ENCODE assay signal across 25 cellular contexts in genomic region chr11:2273771-2274170, GRCh38. TPM values are rescaled to one million over a fixed set of nuclear protein-coding genes. Genes with fewer than 3 reads are reported as not detected.
DNase-seq lines count a peak whose midpoint lies in the region; ATAC-seq, FAIRE-seq and TF ChIP-seq lines count a peak whose summit lies in the region.
"Had no signal": no experiment of that assay in that cellular context is flagged by ENCODE, and none has a peak within 500 bp of the region (broad histone marks: within the 10 kb centered on the region; RNA-seq: fewer than 3 reads in every experiment).

No MANE protein-coding gene starts in this region.

- no TSS peak for BruUV-seq in PC-3 (replicated peaks; lab: Mats Ljungman, UMichigan)

- CTCF ChIA-PET in PC-3 (lab: Charles Lee), result no interaction called here

- no peak for FAIRE-seq in bronchial epithelial cell (lab: Jason Lieb, UNC)
- FAIRE-seq: GM12891 had no signal

- WGBS in sigmoid colon, 2 donors, result 91% methylated on average over 12 of the region's 12 CpGs

- no peak for TF ChIP-seq POLR2A in sigmoid colon (IDR thresholded peaks at IDR 0.05)

- no peaks in the 10 kb centered on the region for H3F3A ChIP-seq in PC-3 (ENCODE audit: low read length, unreplicated experiment)

- H3K9me3 ChIP-seq in PC-3 (ENCODE audit: low read length), result no peaks in the 10 kb centered on the region
- no peaks in the 10 kb centered on the region for H3K9me3 ChIP-seq in sigmoid colon

- no peak overlapping the region for H3K9ac ChIP-seq in PC-3 (ENCODE audit: low read length)
- H3K9ac ChIP-seq: BLaER1 treated with 17β-estradiol and CSF1 and Interleukin-3, amounts not matched to agents 10 nM and 100 nM; KMS-11 had no signal

- H3K4me1 ChIP-seq in PC-3 (ENCODE audit: insufficient read depth, low read length), result no peaks in the 10 kb centered on the region; the same call in 1 of the 2 replicates
- peaks cover 0 to 26% (median 25%) of the 10 kb centered on the region in 4 donors for H3K4me1 ChIP-seq in sigmoid colon

- H3K27me3 ChIP-seq in PC-3 (ENCODE audit: low read length) (0 out of 2 replicates have a peak, but pooled peaks cover 8% of the 10 kb centered on the region), bronchial epithelial cell (ENCODE audit: control insufficient read depth, insufficient read depth, low read length) (peaks cover 11% of the 10 kb centered on the region), sigmoid colon (peaks cover 35 to 48% (median 37%) of the 10 kb centered on the region in 3 donors)

- H3K4me3 ChIP-seq in PC-3 (ENCODE audit: low read length), result no peak overlapping the region
- no peak overlapping the region for H3K4me3 ChIP-seq in bronchial epithelial cell (ENCODE audit: low read depth, low read length)
- no peak overlapping the region for H3K4me3 ChIP-seq in sigmoid colon
- H3K4me3 ChIP-seq: BLaER1 treated with 17β-estradiol and CSF1 and Interleukin-3, amounts not matched to agents 10 nM and 100 nM; GM23338 had no signal

- no peaks in the 10 kb centered on the region for H4K20me1 ChIP-seq in PC-3 (ENCODE audit: low read length)

- no peaks in the 10 kb centered on the region for H3K36me3 ChIP-seq in PC-3 (ENCODE audit: low read depth, low read length)
- no peaks in the 10 kb centered on the region for H3K36me3 ChIP-seq in bronchial epithelial cell (ENCODE audit: control insufficient read depth, insufficient read depth, low read length)
- no peaks in the 10 kb centered on the region for H3K36me3 ChIP-seq in sigmoid colon
- H3K36me3 ChIP-seq: BLaER1 treated with 17β-estradiol and CSF1 and Interleukin-3, amounts not matched to agents 10 nM and 100 nM had no signal

- TF ChIP-seq EP300 in sigmoid colon (IDR thresholded peaks at IDR 0.05), result no peak

- POLR2A ChIA-PET in PC-3 (lab: Charles Lee; ENCODE audit: unreplicated experiment), result no interaction called here

- DNase-seq in PC-3 (peak; percentile 10), bronchial epithelial cell (ENCODE audit: low read depth) (peak; percentile 20), medulla oblongata (ENCODE audit: extremely low spot score) (peak; percentile 4), sigmoid colon (peak; percentile 15), NCI-H510A (lab: John Stamatoyannopoulos, UW) (no peak), COR-L47 (lab: John Stamatoyannopoulos, UW) (no peak), AML-193 (lab: John Stamatoyannopoulos, UW) (no peak)
- DNase-seq: Calu3; CD4-positive, alpha-beta memory T cell; DMS153; HCEC 1CT; NCI-H1105; NCI-H146; NCI-H2029; NCI-H2227 treated with DMSO at 0.1 percent for 48 hours; NCI-H510A treated with DMSO at 0.1 percent for 48 hours; NCI-H748 treated with DMSO at 0.1 percent for 48 hours; SIG-M5 had no signal

- H3K9me2 ChIP-seq in PC-3 (replicated peaks; ENCODE audit: low read length), result no peaks in the 10 kb centered on the region

- intact Hi-C loops in PC-3 (cut with micrococcal nuclease) (no loop called here), sigmoid colon (cut with DNase I) (no loop called here)

- no peak for ATAC-seq in PC-3
- ATAC-seq in GM19035 (IDR thresholded peaks at IDR 0.05; ENCODE audit: unreplicated experiment), result no peak
- ATAC-seq: GM23338 had no signal

- H3K27ac ChIP-seq in PC-3 (ENCODE audit: low read length) (no peak overlapping the region), sigmoid colon (no peak overlapping the region)
- H3K27ac ChIP-seq: BLaER1 treated with 17β-estradiol and CSF1 and Interleukin-3, amounts not matched to agents 10 nM and 100 nM; KMS-11 had no signal

- TF ChIP-seq CTCF in PC-3 (conservative IDR thresholded peaks at IDR 0.05; ENCODE audit: low read depth, low read length) (no peak), bronchial epithelial cell (IDR thresholded peaks at IDR 0.05; ENCODE audit: insufficient read depth, low read length, severe bottlenecking) (no peak), sigmoid colon (IDR thresholded peaks at IDR 0.05) (no peak)

- H3K79me2 ChIP-seq in PC-3 (ENCODE audit: low read length), result no peaks in the 10 kb centered on the region

- H3K4me2 ChIP-seq in PC-3 (ENCODE audit: low read length), result no peak overlapping the region
- H3K4me2 ChIP-seq: BLaER1 treated with 17β-estradiol and CSF1 and Interleukin-3, amounts not matched to agents 10 nM and 100 nM; GM23338; KMS-11 had no signal

- H2AFZ ChIP-seq in PC-3 (ENCODE audit: low read length), result no peak overlapping the region
- H2AFZ ChIP-seq: GM23338 had no signal

RNA-seq across cellular contexts. Expression of gene ASCL2, which starts 3.4 kb away (rescaled TPM):
- 0.58 and 1.1 TPM in 2 replicates for total RNA-seq in PC-3 (2014; rRNA removed)
- total RNA-seq in bronchial epithelial cell, result 0.79 and 2.4 TPM in 2 replicates
- total RNA-seq in sigmoid colon, result under 1 TPM in 2 of 4 donors, not detected in 2; 0.28 to 0.33 TPM
- polyA plus RNA-seq in sigmoid colon, result 1 to 10 TPM; 1.2 to 4.8 (median 1.4) TPM
- total RNA-seq: Calu3, G401, HT1080 had no signal

RNA-seq across cellular contexts. Expression of gene C11orf21, which starts 27.9 kb away (rescaled TPM):
- total RNA-seq in PC-3 (2014; rRNA removed) (not detected in 2 replicates), bronchial epithelial cell (not detected in 2 replicates), sigmoid colon (under 1 TPM in 2 of 4 donors, not detected in 2; 0.68 to 0.71 TPM)
- polyA plus RNA-seq in sigmoid colon, result 1 to 10 TPM in 1 of 3 donors, not detected in 2; 6.2 TPM
- total RNA-seq: Calu3, G401, GM23338 had no signal
- polyA plus RNA-seq: GM23338 had no signal

RNA-seq across cellular contexts. Expression of gene TSPAN32, which starts 28.0 kb away (rescaled TPM):
- total RNA-seq in PC-3 (2014; rRNA removed) (not detected in 2 replicates), bronchial epithelial cell (not detected in 2 replicates), sigmoid colon (1 to 10 TPM in 2 of 4 donors, under 1 TPM in 2; 0.81 to 5.3 (median 0.95) TPM)
- 1 to 10 TPM in 1 of 3 donors, not detected in 2; 4.6 TPM for polyA plus RNA-seq in sigmoid colon
- total RNA-seq: Calu3, G401, GM23338 had no signal
- polyA plus RNA-seq: GM23338 had no signal

Comparison
In these comparisons a context has a peak if more than half of its experiments do, and no peak if none do; other contexts are left out.
1. DNase-seq: peak in PC-3 (single experiment), bronchial epithelial cell (single experiment), medulla oblongata (single experiment) and sigmoid colon (single experiment); none in NCI-H510A (single experiment), COR-L47 (single experiment) and AML-193 (0 of 2).